10 cellular contexts compared by ENCODE assay signal in the genomic region with DNA sequence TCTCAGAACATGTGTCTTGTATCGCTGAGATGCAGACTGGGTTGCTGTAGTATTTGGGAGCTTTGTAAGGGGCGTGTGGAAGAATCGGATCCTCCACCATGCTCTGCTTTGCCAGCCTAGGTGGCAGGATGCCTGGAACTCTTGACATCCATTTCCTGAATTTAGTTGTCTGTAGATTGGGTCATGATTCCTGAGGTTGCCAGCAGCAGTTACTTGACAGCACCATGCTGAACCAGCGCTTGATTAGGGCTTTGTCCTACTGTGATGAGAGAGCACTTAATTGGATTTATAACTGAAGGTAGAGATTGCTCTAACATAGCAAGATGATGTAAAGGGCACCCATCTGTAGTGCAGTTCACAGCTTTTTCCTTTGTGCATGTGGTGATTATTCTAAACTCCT.
DNase-seq lines count a peak whose midpoint lies in the region; ATAC-seq and TF ChIP-seq lines count a peak whose summit lies in the region.
"Had no signal": no experiment of that assay in that cellular context is flagged by ENCODE, and none has a peak within 500 bp of the region (broad histone marks: within the 10 kb centered on the region; RNA-seq: fewer than 3 reads in every experiment).

No MANE protein-coding gene starts in this region.

- no peak for TF ChIP-seq CTCF in H9 (conservative IDR thresholded peaks at IDR 0.05)
- no peak for TF ChIP-seq CTCF in psoas muscle (IDR thresholded peaks at IDR 0.05)

- no peak overlapping the region for H4K8ac ChIP-seq in H9 (replicated peaks; ENCODE audit: insufficient read length, low read depth, low read length)

- H3K36me3 Mint-ChIP-seq in H9 (ENCODE audit: insufficient read depth in 1 of 3, low read depth in 3 of 3): peaks cover 0 to 26% (median 13%) of the 10 kb centered on the region in 3 experiments; a peak in 6 of 7 replicates

- no peaks in the 10 kb centered on the region for H3K79me1 ChIP-seq in H9 (ENCODE audit: insufficient read depth, low read depth, low read length, poor library complexity, severe bottlenecking)

- no peaks in the 10 kb centered on the region for H3K23me2 ChIP-seq in H9 (ENCODE audit: insufficient read length, low read depth, low read length, poor library complexity, severe bottlenecking)

- no peak overlapping the region for H3K23ac ChIP-seq in H9 (ENCODE audit: insufficient read length, low read depth, low read length)

- no peaks in the 10 kb centered on the region for H3K27me3 Mint-ChIP-seq in H9 (ENCODE audit: low read depth)

- no peaks in the 10 kb centered on the region for H3K79me2 ChIP-seq in H9 (ENCODE audit: insufficient read depth, low read length)

- H3K27ac ChIP-seq in H9 (ENCODE audit: insufficient read length, low read depth, low read length): no peak overlapping the region
- peak overlapping the region; percentile 30 for H3K27ac ChIP-seq in psoas muscle
- H3K27ac ChIP-seq: BLaER1 treated with 17β-estradiol and CSF1 and Interleukin-3, amounts not matched to agents 10 nM and 100 nM; testis had no signal

- peak overlapping the region in 2 of 3 experiments; percentile 37 to 63; a peak in 2 of 7 replicates for H3K27ac Mint-ChIP-seq in H9

- no peak overlapping the region for H3K4me2 ChIP-seq in H9 (ENCODE audit: insufficient read depth, insufficient read length, low read length)
- H3K4me2 ChIP-seq: BLaER1 treated with 17β-estradiol and CSF1 and Interleukin-3, amounts not matched to agents 10 nM and 100 nM had no signal

- H2BK12ac ChIP-seq in H9 (ENCODE audit: insufficient read length, low read depth, low read length): no peak overlapping the region

- no peak overlapping the region for H2AFZ ChIP-seq in H9 (ENCODE audit: low read length)

- no peak for DNase-seq in H9
- DNase-seq in NCI-H446 treated with DMSO at 0.1 percent for 48 hours (lab: John Stamatoyannopoulos, UW): peak; percentile 55
- DNase-seq in dermis blood vessel endothelial cell: peak; percentile 7
- DNase-seq in psoas muscle: no peak
- no peak for DNase-seq in HK-2 (ENCODE audit: unreplicated experiment)
- DNase-seq in OCI-M2 (lab: John Stamatoyannopoulos, UW; ENCODE audit: unreplicated experiment): no peak
- DNase-seq: SIG-M5 had no signal

- no CpG with 5 or more reads among the region's 4 CpGs for WGBS in H9 (ENCODE audit: extremely low coverage, insufficient read length, low lambda C conversion rate)
- WGBS in psoas muscle, 3 donors: 19 to 31% (median 21%) methylated on average over 4 of the region's 4 CpGs

- H2AK5ac ChIP-seq in H9 (ENCODE audit: insufficient read length, low read length): no peak overlapping the region

- no peak overlapping the region for H2BK20ac ChIP-seq in H9 (ENCODE audit: low read depth, low read length, poor library complexity, severe bottlenecking)

- H4K91ac ChIP-seq in H9 (ENCODE audit: insufficient read length, low read depth, low read length): no peak overlapping the region

- H3K4ac ChIP-seq in H9 (ENCODE audit: low read depth, low read length): no peak overlapping the region

- no peak overlapping the region for H3T11ph ChIP-seq in H9 (ENCODE audit: low read length)

- no peaks in the 10 kb centered on the region for H3K27me3 ChIP-seq in H9 (ENCODE audit: insufficient read depth, low read length)
- no peaks in the 10 kb centered on the region for H3K27me3 ChIP-seq in psoas muscle (ENCODE audit: insufficient read depth in 3 of 3, low read length in 2 of 3)
- H3K27me3 ChIP-seq: BLaER1 treated with 17β-estradiol and CSF1 and Interleukin-3, amounts not matched to agents 10 nM and 100 nM; testis had no signal

- no peak overlapping the region for H2BK5ac ChIP-seq in H9 (ENCODE audit: insufficient read length, low read length)

- H2BK120ac ChIP-seq in H9 (ENCODE audit: low read depth, low read length, poor library complexity, severe bottlenecking): no peak overlapping the region

- peaks cover 7 to 80% of the 10 kb centered on the region in 2 donors for H3K36me3 ChIP-seq in psoas muscle (ENCODE audit: insufficient read depth in 1 of 2, low read depth in 1 of 2)

- H3K9me3 ChIP-seq in H9 (ENCODE audit: control insufficient read depth, low read depth, low read length) (no peaks in the 10 kb centered on the region), psoas muscle (no peaks in the 10 kb centered on the region)
- H3K9me3 ChIP-seq: BLaER1 treated with 17β-estradiol and CSF1 and Interleukin-3, amounts not matched to agents 10 nM and 100 nM; testis had no signal

- no peak overlapping the region for H3K18ac ChIP-seq in H9 (ENCODE audit: insufficient read length, low read depth, low read length)

- H4K20me1 ChIP-seq in H9 (ENCODE audit: control insufficient read depth, insufficient read depth, insufficient read length): no peaks in the 10 kb centered on the region

- intact Hi-C loops in psoas muscle (cut with DNase I): loop anchor here (2.0 to 10.0 kb wide), 5 partner anchors 147 to 314 kb away; partner anchors contain the start of gene ASCC2 (in 1 of the 2)

- H3K9me3 Mint-ChIP-seq in H9: no peaks in the 10 kb centered on the region

- H3K4me3 ChIP-seq in psoas muscle: no peak overlapping the region
- H3K4me3 ChIP-seq: BLaER1 treated with 17β-estradiol and CSF1 and Interleukin-3, amounts not matched to agents 10 nM and 100 nM; testis had no signal

- H4K5ac ChIP-seq in H9 (ENCODE audit: insufficient read length, low read depth, low read length): no peak overlapping the region

- peaks cover 25 to 31% of the 10 kb centered on the region in 2 experiments for H3K4me1 Mint-ChIP-seq in H9

- H3K4me3 Mint-ChIP-seq in H9: no peak overlapping the region

- ATAC-seq in psoas muscle (peak; percentile 37 to 65 (median 56)), GM19324 (IDR thresholded peaks at IDR 0.05; ENCODE audit: low FRiP score, unreplicated experiment) (no peak)

- no peak overlapping the region for H3K9ac ChIP-seq in H9 (ENCODE audit: extremely low read depth, insufficient read length, low read length)
- H3K9ac ChIP-seq: BLaER1 treated with 17β-estradiol and CSF1 and Interleukin-3, amounts not matched to agents 10 nM and 100 nM had no signal

- H3K14ac ChIP-seq in H9 (ENCODE audit: insufficient read depth, low read length): no peak overlapping the region

- no peak overlapping the region for H2BK15ac ChIP-seq in H9 (ENCODE audit: low read depth, low read length)

- no peaks in the 10 kb centered on the region; the same call in 1 of the 2 replicates for H3K4me1 ChIP-seq in H9 (ENCODE audit: insufficient read depth, low read length)
- peaks cover 13% of the 10 kb centered on the region for H3K4me1 ChIP-seq in psoas muscle

- H3K56ac ChIP-seq in H9 (ENCODE audit: insufficient read length, low read depth, low read length): no peak overlapping the region

Comparison
In these comparisons a context has a peak if more than half of its experiments do, and no peak if none do; other contexts are left out.
1. DNase-seq: peak in NCI-H446 treated with DMSO at 0.1 percent for 48 hours (single experiment) and dermis blood vessel endothelial cell (single experiment); none in H9 (single experiment), psoas muscle (0 of 2), HK-2 (single experiment) and OCI-M2 (single experiment).